ENCODE assay signal across 1 cellular context in genomic region chr22:37635157-37635556, GRCh38.
TF ChIP-seq lines count a peak whose summit lies in the region.

No MANE protein-coding gene starts in this region.

TF ChIP-seq in SK-N-SH treated with all-trans-retinoic acid at 6 μM for 48 hours, 23 proteins besides CTCF, POLR2A, EP300 and RAD21 (continued from another document):
- TF ChIP-seq PATZ1 (CRISPR knock-in tag; IDR thresholded peaks at IDR 0.05; ENCODE audit: borderline replicate concordance) = no peak
- TF ChIP-seq CSDC2 (CRISPR knock-in tag; IDR thresholded peaks at IDR 0.05) = no peak
- TF ChIP-seq CREB5 (CRISPR knock-in tag; IDR thresholded peaks at IDR 0.05; ENCODE audit: low read depth) = no peak
- TF ChIP-seq ZFP30 (CRISPR knock-in tag; IDR thresholded peaks at IDR 0.05) = no peak
- no peak for TF ChIP-seq TOX (CRISPR knock-in tag; IDR thresholded peaks at IDR 0.05; ENCODE audit: borderline replicate concordance)
- no peak for TF ChIP-seq PPARA (CRISPR knock-in tag; IDR thresholded peaks at IDR 0.05; ENCODE audit: borderline replicate concordance)
TF ChIP-seq in SK-N-SH treated with all-trans-retinoic acid at 6 μM for 48 hours: peak in this region for 0.
